19 cellular contexts compared by ENCODE assay signal in genomic region chr2:22035333-22035964, GRCh38.
"Had no signal": no experiment of that assay in that cellular context is flagged by ENCODE, and none has a peak within 500 bp of the region (broad histone marks: within the 10 kb centered on the region; RNA-seq: fewer than 3 reads in every experiment).

No MANE protein-coding gene starts in this region.

- H3K4me1 ChIP-seq: psoas muscle, right lobe of liver, upper lobe of right lung had no signal

- H3K9me3 ChIP-seq: psoas muscle, right lobe of liver, upper lobe of right lung had no signal

- H3K36me3 ChIP-seq: right lobe of liver, upper lobe of right lung had no signal

- DNase-seq: activated CD4-positive, alpha-beta T cell treated with anti-CD3 and anti-CD28 coated beads, Interleukin-2, amount 10 ng/mL, durations not matched to agents 24 days and 14 days; activated CD8-positive, alpha-beta T cell treated with anti-CD3 and anti-CD28 coated beads for 36 hours; activated effector memory CD4-positive, alpha-beta T cell treated with Interleukin-2 at 50 U/mL for 16 hours; activated naive CD4-positive, alpha-beta T cell treated with anti-CD3 and anti-CD28 coated beads, Interleukin-2, amount 10 ng/mL, durations not matched to agents 7 days and 5 days; activated naive CD8-positive, alpha-beta T cell treated with anti-CD3 and anti-CD28 coated beads, Interleukin-2, amount 50 U/mL, for 24 hours; activated T-cell treated with anti-CD3 and anti-CD28 coated beads, Interleukin-2, amount 50 U/mL, for 4 hours; anterior cingulate cortex; cerebellar nuclear complex; cortex of kidney; kidney; mesenchymal stem cell; naive thymus-derived CD4-positive, alpha-beta T cell; psoas muscle; right lobe of liver; stimulated activated CD4-positive, alpha-beta T cell treated with anti-CD3 and anti-CD28 coated beads, Interleukin-4, amount 100 ng/mL, for 24 hours; T1000; upper lobe of right lung had no signal

- H3K4me3 ChIP-seq: psoas muscle, right lobe of liver, upper lobe of right lung had no signal

- H3K27me3 ChIP-seq: right lobe of liver, upper lobe of right lung had no signal

- H3K27ac ChIP-seq: psoas muscle, right lobe of liver, upper lobe of right lung had no signal

- ATAC-seq: activated CD8-positive, alpha-beta T cell treated with anti-CD3 and anti-CD28 coated beads for 36 hours; activated naive CD8-positive, alpha-beta T cell treated with anti-CD3 and anti-CD28 coated beads, Interleukin-2, amount 50 U/mL, for 24 hours; activated T-cell treated with anti-CD3 and anti-CD28 coated beads, Interleukin-2, amount 50 U/mL, for 4 hours; esophagus mucosa; naive thymus-derived CD4-positive, alpha-beta T cell; psoas muscle; right lobe of liver; stimulated activated effector memory CD8-positive, alpha-beta T cell treated with anti-CD3 and anti-CD28 coated beads, Interleukin-12 subunit alpha, Interleukin-12 subunit beta, amount 100 ng/mL, for 72 hours; upper lobe of right lung had no signal
